Comparison of ENCODE assay signal across 18 cellular contexts in the genomic region with DNA sequence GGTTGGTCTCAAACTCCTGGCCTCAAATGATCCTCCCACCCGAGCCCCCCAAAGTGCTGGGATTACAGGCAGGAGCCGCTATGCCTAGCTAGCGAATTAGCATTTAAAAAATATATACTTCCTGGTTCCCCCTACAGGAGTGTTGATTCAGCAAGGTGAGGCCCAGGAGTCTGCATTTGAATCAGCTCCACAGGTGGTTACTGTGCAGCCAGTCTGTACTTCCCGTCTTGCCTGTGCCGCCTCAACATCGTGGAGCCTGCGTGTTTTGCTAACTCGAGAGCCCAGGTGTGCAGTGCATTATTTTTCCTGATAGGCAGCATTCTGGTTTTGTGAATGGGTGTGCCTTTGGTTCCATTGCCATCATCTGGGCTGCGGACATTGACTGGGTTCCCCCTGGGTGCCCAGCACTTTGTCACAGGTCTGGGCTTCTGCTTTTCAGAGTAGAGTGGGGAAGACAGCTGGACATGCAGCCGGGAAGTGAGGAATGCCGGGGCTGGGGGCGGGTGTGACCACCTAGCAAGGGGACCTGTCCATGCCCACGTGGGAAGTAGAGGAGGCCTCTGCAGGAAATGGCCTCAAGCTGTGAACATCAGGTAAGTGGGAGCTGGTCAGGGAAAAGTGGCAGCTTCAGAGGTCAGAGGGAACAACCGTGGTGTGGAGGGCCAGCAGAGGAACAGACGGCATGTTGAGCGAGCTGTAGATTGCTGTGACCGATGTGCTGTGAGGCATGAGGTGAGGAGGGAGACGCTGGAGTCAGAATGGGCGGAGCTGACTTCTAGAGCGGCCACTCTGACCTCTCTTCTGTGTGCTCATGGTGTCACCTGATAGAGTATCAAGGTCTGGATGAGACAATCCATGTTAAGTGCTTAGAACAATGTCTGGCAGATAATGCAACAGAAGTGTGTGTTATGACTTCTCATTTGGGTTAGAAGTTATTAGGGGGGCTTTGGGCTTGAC. TPM values are rescaled to one million over a fixed set of nuclear protein-coding genes. Genes with fewer than 3 reads are reported as not detected.
DNase-seq lines count a peak whose midpoint lies in the region; ATAC-seq and TF ChIP-seq lines count a peak whose summit lies in the region.
"Had no signal": no experiment of that assay in that cellular context is flagged by ENCODE, and none has a peak within 500 bp of the region (broad histone marks: within the 10 kb centered on the region; RNA-seq: fewer than 3 reads in every experiment).

No MANE protein-coding gene starts in this region.

- ATAC-seq in Right ventricle myocardium inferior (peak; percentile 41), upper lobe of right lung (peak; percentile 57)
- ATAC-seq in central memory CD8-positive, alpha-beta T cell (replicated peaks; ENCODE audit: extremely low read depth, poor library complexity, severe bottlenecking) = no peak
- ATAC-seq: foreskin keratinocyte; stimulated activated naive CD8-positive, alpha-beta T cell treated with anti-CD3 and anti-CD28 coated beads, Interleukin-15, Interleukin-2, amounts not matched to agents 100 U/mL and 50 U/mL, for 24 hours had no signal

- H3K4me3 ChIP-seq in right atrium auricular region (no peak overlapping the region), liver (ENCODE audit: low read depth in 1 of 3, low read length in 3 of 3) (no peak overlapping the region), upper lobe of right lung (no peak overlapping the region)
- H3K4me3 ChIP-seq: ascending aorta had no signal

- peak overlapping the region; percentile 0 for H3K27ac Mint-ChIP-seq in central memory CD8-positive, alpha-beta T cell (ENCODE audit: low read depth)
- H3K27ac Mint-ChIP-seq: HFFc6 had no signal

- TF ChIP-seq RAD21 in liver (IDR thresholded peaks at IDR 0.05) = no peak

- no peak overlapping the region for H3K9ac ChIP-seq in liver (ENCODE audit: low read depth in 1 of 2, low read length in 2 of 2)
- H3K9ac ChIP-seq: SK-N-SH had no signal

- peaks cover 43% of the 10 kb centered on the region for H3K4me1 Mint-ChIP-seq in central memory CD8-positive, alpha-beta T cell

- no peaks in the 10 kb centered on the region for H3K9me3 Mint-ChIP-seq in central memory CD8-positive, alpha-beta T cell
- H3K9me3 Mint-ChIP-seq: CD4-positive, alpha-beta memory T cell; HFFc6; naive B cell had no signal

- H3K9me3 ChIP-seq in right atrium auricular region (no peaks in the 10 kb centered on the region), liver (ENCODE audit: control insufficient read depth in 4 of 4, low read length in 3 of 4) (no peaks in the 10 kb centered on the region), upper lobe of right lung (no peaks in the 10 kb centered on the region)
- H3K9me3 ChIP-seq: ascending aorta, lower lobe of right lung, SK-N-SH had no signal

- H3K4me3 Mint-ChIP-seq in central memory CD8-positive, alpha-beta T cell = no peak overlapping the region
- H3K4me3 Mint-ChIP-seq: HFFc6 had no signal

- TF ChIP-seq CTCF in right atrium auricular region (IDR thresholded peaks at IDR 0.05) (no peak), liver (IDR thresholded peaks at IDR 0.05; ENCODE audit: low read depth, low read length, missing input control) (no peak), upper lobe of right lung (IDR thresholded peaks at IDR 0.05) (no peak)

- H3K27me3 ChIP-seq in right atrium auricular region (no peaks in the 10 kb centered on the region), liver (ENCODE audit: control insufficient read depth in 4 of 4, insufficient read depth in 4 of 4, low read length in 3 of 4) (no peaks in the 10 kb centered on the region), upper lobe of right lung (no peaks in the 10 kb centered on the region)
- H3K27me3 ChIP-seq: ascending aorta, foreskin keratinocyte had no signal

- H3K27me3 Mint-ChIP-seq in central memory CD8-positive, alpha-beta T cell = no peaks in the 10 kb centered on the region
- H3K27me3 Mint-ChIP-seq: CD4-positive, alpha-beta memory T cell; naive B cell had no signal

- intact Hi-C loops in Right ventricle myocardium inferior (cut with DNase I) (no loop called here), upper lobe of right lung (cut with DNase I) (no loop called here)

- peaks cover 9% of the 10 kb centered on the region for H3K36me3 Mint-ChIP-seq in central memory CD8-positive, alpha-beta T cell (ENCODE audit: insufficient read depth)

- WGBS in liver = 83% methylated on average over 20 of the region's 20 CpGs

- H3K36me3 ChIP-seq in right atrium auricular region (no peaks in the 10 kb centered on the region), liver (ENCODE audit: control insufficient read depth in 4 of 4, insufficient read depth in 3 of 4, low read depth in 1 of 4, low read length in 3 of 4) (peaks cover 0 to 4% (median 0%) of the 10 kb centered on the region in 4 donors), upper lobe of right lung (peaks cover 11% of the 10 kb centered on the region)

- H3K27ac ChIP-seq in right atrium auricular region = no peak overlapping the region
- no peak overlapping the region for H3K27ac ChIP-seq in liver (ENCODE audit: low read depth in 1 of 2, low read length in 2 of 2)
- H3K27ac ChIP-seq in upper lobe of right lung = no peak overlapping the region
- H3K27ac ChIP-seq: ascending aorta, foreskin keratinocyte, lower lobe of right lung had no signal

- DNase-seq in Right ventricle myocardium inferior (ENCODE audit: missing footprints) (no peak), right atrium auricular region (ENCODE audit: low spot score) (no peak), upper lobe of right lung (no peak), NCI-H2107 treated with DMSO at 0.1 percent for 48 hours (lab: John Stamatoyannopoulos, UW; ENCODE audit: unreplicated experiment) (no peak), OCI-M1 (lab: John Stamatoyannopoulos, UW) (no peak), COLO829 (ENCODE audit: low spot score) (no peak)
- DNase-seq in central memory CD8-positive, alpha-beta T cell (ENCODE audit: low spot score in 2 of 2) = no peak
- DNase-seq: activated CD4-positive, alpha-beta T cell treated with anti-CD3 and anti-CD28 coated beads for 4 hours; CD4-positive, alpha-beta memory T cell; foreskin keratinocyte; HFFc6; lower lobe of right lung; naive B cell; NCI-H1930; SK-N-SH; stimulated activated naive CD8-positive, alpha-beta T cell treated with anti-CD3 and anti-CD28 coated beads, Interleukin-15, Interleukin-2, amounts not matched to agents 100 U/mL and 50 U/mL, for 24 hours had no signal

- H3K4me1 ChIP-seq in right atrium auricular region (peaks cover 0 to 11% of the 10 kb centered on the region in 2 donors), liver (ENCODE audit: control insufficient read depth in 4 of 4, insufficient read depth in 4 of 4, low read length in 3 of 4) (no peaks in the 10 kb centered on the region), upper lobe of right lung (peaks cover 5% of the 10 kb centered on the region)
- H3K4me1 ChIP-seq: foreskin keratinocyte had no signal

TF ChIP-seq in liver, 16 proteins besides CTCF, POLR2A, EP300 and RAD21:
- peak; percentile 33 to 37 for TF ChIP-seq RXRA (IDR thresholded peaks at IDR 0.05)
- no peak for TF ChIP-seq JUND (IDR thresholded peaks at IDR 0.05)
- TF ChIP-seq HNF4A (conservative IDR thresholded peaks at IDR 0.05) = peak; percentile 30 to 60
- no peak for TF ChIP-seq EGR1 (IDR thresholded peaks at IDR 0.05; ENCODE audit: low read depth in 2 of 2)
- no peak for TF ChIP-seq MAX (IDR thresholded peaks at IDR 0.05)
TF ChIP-seq in liver: peak in this region for 2.

RNA-seq across cellular contexts. Expression of gene PPFIA1, which starts 42.2 kb away (rescaled TPM):
- total RNA-seq in Right ventricle myocardium inferior (43.8 TPM), right atrium auricular region (10 to 100 TPM; 28.7 to 45.9 TPM), liver (10 to 100 TPM; 15.5 to 39.6 TPM), upper lobe of right lung (73.3 TPM)
- 10 to 100 TPM in 1 of 2 donors, 1 to 10 TPM in 1; 9.9 to 13.5 TPM for polyA plus RNA-seq in liver
